In the genomic region with DNA sequence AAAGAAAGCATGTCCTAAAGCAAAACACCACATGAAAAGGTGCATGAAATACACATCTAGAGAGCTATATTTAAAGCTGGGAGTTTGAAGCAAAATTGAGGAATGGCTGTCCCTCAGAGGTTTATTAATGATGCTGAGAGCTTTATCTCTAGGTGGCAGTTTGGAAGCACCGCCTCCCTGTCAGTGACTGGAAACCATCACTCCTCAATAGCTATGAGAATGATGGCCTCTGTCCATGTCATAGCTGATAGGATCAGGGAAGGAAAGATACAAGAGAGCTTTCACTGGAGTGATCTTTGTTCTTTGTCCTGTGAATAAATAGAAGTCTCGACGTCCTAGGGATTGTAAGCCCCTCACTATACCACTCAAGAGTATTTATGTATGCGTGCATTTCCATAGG, we compare ENCODE assay signal across 24 cellular contexts.
"Had no signal": no experiment of that assay in that cellular context is flagged by ENCODE, and none has a peak within 500 bp of the region (broad histone marks: within the 10 kb centered on the region; RNA-seq: fewer than 3 reads in every experiment).

No MANE protein-coding gene starts in this region.

- H3K9me3 ChIP-seq: colonic mucosa, left lung, pancreas, stomach, thoracic aorta, upper lobe of right lung had no signal

- H3K4me2 ChIP-seq: neural progenitor cell had no signal

- H3K36me3 ChIP-seq: colonic mucosa, left lung, neural progenitor cell, pancreas, stomach, thoracic aorta, upper lobe of right lung had no signal

- DNase-seq: activated CD4-positive, alpha-beta T cell treated with anti-CD3 and anti-CD28 coated beads, Interleukin-2, amount 10 ng/mL, durations not matched to agents 24 days and 14 days; activated CD4-positive, CD25-positive, alpha-beta regulatory T cell; activated CD8-positive, alpha-beta T cell treated with anti-CD3 and anti-CD28 coated beads for 36 hours; activated naive CD4-positive, alpha-beta T cell; activated naive CD8-positive, alpha-beta T cell treated with anti-CD3 and anti-CD28 coated beads for 36 hours; activated T-cell treated with anti-CD3 and anti-CD28 coated beads, Interleukin-2, amount 50 U/mL, for 1 hour; amniotic stem cell; caudate nucleus; colonic mucosa; foreskin keratinocyte; left lung; mammary epithelial cell; naive B cell; pancreas; stimulated activated CD4-positive, alpha-beta T cell treated with anti-CD3 and anti-CD28 coated beads, Interleukin-4, amount 100 ng/mL, for 24 hours; stomach; T-helper 1 cell; T-helper 9 cell; upper lobe of right lung had no signal

- FAIRE-seq: pancreas had no signal

- H3K4me1 ChIP-seq: colonic mucosa, foreskin keratinocyte, left lung, pancreas, stomach, upper lobe of right lung had no signal

- H3K27ac ChIP-seq: colonic mucosa, foreskin keratinocyte, left lung, neural progenitor cell, pancreas, stomach, upper lobe of right lung had no signal

- H2AFZ ChIP-seq: neural progenitor cell had no signal

- ATAC-seq: activated CD8-positive, alpha-beta T cell treated with anti-CD3 and anti-CD28 coated beads for 36 hours; activated T-helper 17 cell treated with anti-CD3 and anti-CD28 coated beads, Interleukin-2, amount 50 U/mL, for 72 hours; foreskin keratinocyte; left lung; sciatic nerve; stimulated activated effector memory CD8-positive, alpha-beta T cell treated with anti-CD3 and anti-CD28 coated beads, Interleukin-12 subunit alpha, Interleukin-12 subunit beta, amount 100 ng/mL, for 72 hours; upper lobe of right lung had no signal

- H3K9ac ChIP-seq: neural progenitor cell had no signal

- H3K27me3 ChIP-seq: colonic mucosa, foreskin keratinocyte, left lung, neural progenitor cell, pancreas, stomach, upper lobe of right lung had no signal

- H3K4me3 ChIP-seq: colonic mucosa, left lung, neural progenitor cell, pancreas, stomach, thoracic aorta, upper lobe of right lung had no signal
